ENCODE assay signal across 21 cellular contexts in the genomic region with DNA sequence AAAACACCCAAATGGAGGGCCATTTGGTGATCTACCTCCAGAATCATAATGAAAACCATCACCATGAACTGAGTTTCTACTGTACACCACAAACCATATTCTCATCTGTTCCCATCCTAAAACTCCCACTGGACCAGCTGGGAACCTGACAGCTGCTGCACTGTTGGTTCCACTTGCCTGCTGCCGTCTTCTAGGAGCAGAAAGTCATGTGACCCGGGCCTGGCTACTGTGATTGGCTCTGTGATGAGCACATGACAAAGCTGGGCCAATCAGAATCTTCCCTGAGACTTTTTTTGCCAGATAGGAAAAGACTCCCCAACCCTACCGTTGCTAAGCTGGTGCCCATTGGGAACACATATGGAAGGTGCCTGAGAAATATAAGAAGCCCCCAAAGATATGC.
"Had no signal": no experiment of that assay in that cellular context is flagged by ENCODE, and none has a peak within 500 bp of the region (broad histone marks: within the 10 kb centered on the region; RNA-seq: fewer than 3 reads in every experiment).

No MANE protein-coding gene starts in this region.

- H3K27ac ChIP-seq: body of pancreas, colonic mucosa, hepatocyte, neural progenitor cell, ovary, sigmoid colon, tibial artery, vagina had no signal

- ATAC-seq: activated T-cell treated with anti-CD3 and anti-CD28 coated beads, Interleukin-2, amount 50 U/mL, for 72 hours; body of pancreas; left lobe of liver; stimulated activated memory B cell treated with anti-CD40 and anti-IgM and Interleukin-4, amounts not matched to agents 10 μg/mL and 1 μg/mL and 100 μg/mL, for 72 hours had no signal

- H3K27me3 Mint-ChIP-seq: activated CD4-positive, alpha-beta T cell treated with anti-CD3 and anti-CD28 coated beads, Interleukin-2, amount 10 ng/mL, durations not matched to agents 24 days and 14 days; activated naive CD8-positive, alpha-beta T cell treated with anti-CD3 and anti-CD28 coated beads for 36 hours; stimulated activated memory B cell treated with anti-CD40 and anti-IgM and Interleukin-4, amounts not matched to agents 10 μg/mL and 1 μg/mL and 100 μg/mL, for 72 hours had no signal

- H3K9me3 ChIP-seq: body of pancreas, colonic mucosa, ovary, sigmoid colon, tibial artery, vagina had no signal

- H3K4me1 Mint-ChIP-seq: activated CD4-positive, alpha-beta T cell treated with anti-CD3 and anti-CD28 coated beads, Interleukin-2, amount 10 ng/mL, durations not matched to agents 24 days and 14 days; activated naive CD8-positive, alpha-beta T cell treated with anti-CD3 and anti-CD28 coated beads for 36 hours; stimulated activated memory B cell treated with anti-CD40 and anti-IgM and Interleukin-4, amounts not matched to agents 10 μg/mL and 1 μg/mL and 100 μg/mL, for 72 hours had no signal

- H3K27ac Mint-ChIP-seq: activated CD4-positive, alpha-beta T cell treated with anti-CD3 and anti-CD28 coated beads, Interleukin-2, amount 10 ng/mL, durations not matched to agents 24 days and 14 days; activated naive CD8-positive, alpha-beta T cell treated with anti-CD3 and anti-CD28 coated beads for 36 hours; activated T-cell treated with anti-CD3 and anti-CD28 coated beads, Interleukin-2, amount 50 U/mL, for 72 hours; stimulated activated memory B cell treated with anti-CD40 and anti-IgM and Interleukin-4, amounts not matched to agents 10 μg/mL and 1 μg/mL and 100 μg/mL, for 72 hours had no signal

- H3K36me3 ChIP-seq: colonic mucosa, neural progenitor cell, ovary, sigmoid colon, vagina had no signal

- H3K9me3 Mint-ChIP-seq: neural progenitor cell had no signal

- DNase-seq: activated CD4-positive, alpha-beta T cell treated with anti-CD3 and anti-CD28 coated beads, Interleukin-2, amount 10 ng/mL, durations not matched to agents 24 days and 14 days; activated CD4-positive, CD25-positive, alpha-beta regulatory T cell; activated CD8-positive, alpha-beta memory T cell treated with anti-CD3 and anti-CD28 coated beads, Interleukin-2, amount 50 U/mL, for 48 hours; activated gamma-delta T cell; activated naive CD8-positive, alpha-beta T cell treated with anti-CD3 and anti-CD28 coated beads for 36 hours; activated T-cell treated with anti-CD3 and anti-CD28 coated beads, Interleukin-2, amount 50 U/mL, for 72 hours; amygdala; caudate nucleus; colonic mucosa; islet precursor cell; midbrain; ovary; sigmoid colon; stimulated activated CD4-positive, alpha-beta T cell treated with anti-CD3 and anti-CD28 coated beads, Interleukin-12 subunit alpha, Interleukin-12 subunit beta, amount 100 ng/mL, for 4 hours; tibial artery had no signal

- H3K27me3 ChIP-seq: body of pancreas, colonic mucosa, hepatocyte, neural progenitor cell, ovary, sigmoid colon, tibial artery, vagina had no signal

- H3K4me1 ChIP-seq: colonic mucosa, neural progenitor cell had no signal

- H3K4me2 ChIP-seq: hepatocyte, neural progenitor cell had no signal

- H3K4me3 ChIP-seq: body of pancreas, colonic mucosa, hepatocyte, neural progenitor cell, ovary, sigmoid colon, tibial artery, vagina had no signal

- H3K36me3 Mint-ChIP-seq: activated naive CD8-positive, alpha-beta T cell treated with anti-CD3 and anti-CD28 coated beads for 36 hours; neural progenitor cell; stimulated activated memory B cell treated with anti-CD40 and anti-IgM and Interleukin-4, amounts not matched to agents 10 μg/mL and 1 μg/mL and 100 μg/mL, for 72 hours had no signal

- H3K79me2 ChIP-seq: hepatocyte had no signal

- H2AFZ ChIP-seq: hepatocyte, neural progenitor cell had no signal

- H3K9ac ChIP-seq: neural progenitor cell had no signal

- H3K4me3 Mint-ChIP-seq: activated CD4-positive, alpha-beta T cell treated with anti-CD3 and anti-CD28 coated beads, Interleukin-2, amount 10 ng/mL, durations not matched to agents 24 days and 14 days; activated naive CD8-positive, alpha-beta T cell treated with anti-CD3 and anti-CD28 coated beads for 36 hours; activated T-cell treated with anti-CD3 and anti-CD28 coated beads, Interleukin-2, amount 50 U/mL, for 72 hours; neural progenitor cell; stimulated activated memory B cell treated with anti-CD40 and anti-IgM and Interleukin-4, amounts not matched to agents 10 μg/mL and 1 μg/mL and 100 μg/mL, for 72 hours had no signal
